Comparison of ENCODE assay signal across 1 cellular context in genomic region chr5:151451626-151452520, GRCh38.
TF ChIP-seq lines count a peak whose summit lies in the region.

No MANE protein-coding gene starts in this region.

TF ChIP-seq in HepG2, 621 proteins besides CTCF, POLR2A, EP300 and RAD21 (continued from another document and continues in another):
- TF ChIP-seq SSRP1 (CRISPR knock-in tag; IDR thresholded peaks at IDR 0.05) (0 out of 2 replicates have a peak, but pooled peaks have one; percentile 53), ZBTB25 (CRISPR knock-in tag; IDR thresholded peaks at IDR 0.05) (no peak), ZBTB33 (CRISPR knock-in tag; IDR thresholded peaks at IDR 0.05) (peak; percentile 86), ZNF556 (CRISPR knock-in tag; IDR thresholded peaks at IDR 0.05; ENCODE audit: borderline replicate concordance) (no peak), XBP1 (CRISPR knock-in tag; IDR thresholded peaks at IDR 0.05) (no peak), ZNF800 (CRISPR knock-in tag; IDR thresholded peaks at IDR 0.05) (no peak), MAX (IDR thresholded peaks at IDR 0.05) (no peak), PAXIP1 (CRISPR knock-in tag; conservative IDR thresholded peaks at IDR 0.05) (peak; percentile 45; the same call in 1 of the 2 replicates), CEBPZ (IDR thresholded peaks at IDR 0.05; ENCODE audit: low read length) (no peak), PAWR (CRISPR knock-in tag; IDR thresholded peaks at IDR 0.05; ENCODE audit: borderline replicate concordance) (no peak), RFX1 (IDR thresholded peaks at IDR 0.05) (no peak), TBX3 (IDR thresholded peaks at IDR 0.05; ENCODE audit: borderline replicate concordance) (no peak), ZNF432 (CRISPR knock-in tag; IDR thresholded peaks at IDR 0.05; ENCODE audit: borderline replicate concordance) (no peak), ZNF460 (CRISPR knock-in tag; IDR thresholded peaks at IDR 0.05; ENCODE audit: borderline replicate concordance) (no peak), ZIK1 (CRISPR knock-in tag; IDR thresholded peaks at IDR 0.05; ENCODE audit: borderline replicate concordance, low read depth) (no peak), AKAP8 (CRISPR knock-in tag; IDR thresholded peaks at IDR 0.05) (no peak), ZNF232 (CRISPR knock-in tag; IDR thresholded peaks at IDR 0.05; ENCODE audit: borderline replicate concordance) (no peak), ZNF275 (CRISPR knock-in tag; IDR thresholded peaks at IDR 0.05; ENCODE audit: borderline replicate concordance) (no peak), EEA1 (CRISPR knock-in tag; IDR thresholded peaks at IDR 0.05; ENCODE audit: borderline replicate concordance) (no peak), SP4 (CRISPR knock-in tag; IDR thresholded peaks at IDR 0.05) (no peak), ZNF142 (CRISPR knock-in tag; IDR thresholded peaks at IDR 0.05) (no peak), NFIB (CRISPR knock-in tag; IDR thresholded peaks at IDR 0.05; ENCODE audit: borderline replicate concordance) (no peak), ZNF770 (CRISPR knock-in tag; IDR thresholded peaks at IDR 0.05) (no peak), DDIT3 (CRISPR knock-in tag; IDR thresholded peaks at IDR 0.05) (no peak)
